Comparison of ENCODE assay signal across 15 cellular contexts in the genomic region with DNA sequence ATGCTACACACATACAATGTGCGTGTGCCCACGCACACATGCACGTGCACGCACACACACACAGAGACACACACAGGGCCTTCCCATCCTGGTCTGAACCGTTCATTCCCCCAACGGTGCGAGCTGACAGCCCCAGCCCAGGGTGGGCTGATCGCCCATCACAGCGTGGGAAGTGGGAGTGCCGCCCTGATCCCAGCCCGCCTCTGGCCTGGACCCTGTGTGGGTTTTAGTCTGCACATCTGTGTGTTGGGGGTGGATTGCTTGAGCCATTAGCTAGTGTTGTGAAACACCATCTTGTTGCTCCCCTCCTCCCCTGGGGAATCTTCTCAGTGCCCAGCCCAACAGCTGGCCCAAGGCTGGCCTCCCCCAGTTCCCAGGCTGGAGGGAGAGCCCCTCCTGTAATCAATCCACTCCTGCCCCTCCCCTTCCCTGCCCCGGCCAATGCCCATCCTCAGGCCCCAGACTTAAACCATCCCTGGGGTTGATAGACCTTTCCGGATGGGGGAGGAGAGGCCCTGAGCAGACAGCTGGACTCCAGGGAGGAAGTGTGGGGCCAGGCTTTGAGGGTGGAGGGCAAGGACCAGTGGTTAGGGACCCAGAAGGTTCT. TPM values are rescaled to one million over a fixed set of nuclear protein-coding genes. Genes with fewer than 3 reads are reported as not detected.
DNase-seq lines count a peak whose midpoint lies in the region; TF ChIP-seq lines count a peak whose summit lies in the region.
"Had no signal": no experiment of that assay in that cellular context is flagged by ENCODE, and none has a peak within 500 bp of the region (broad histone marks: within the 10 kb centered on the region; RNA-seq: fewer than 3 reads in every experiment).

No MANE protein-coding gene starts in this region.

- DNase-seq in AG09319 (ENCODE audit: extremely low read depth, low read depth) (peak; percentile 58), ecto neural progenitor cell (ENCODE audit: low spot score) (peak; percentile 39), myocyte (ENCODE audit: low read depth) (peak; percentile 83), hypothalamus (lab: John Stamatoyannopoulos, UW) (no peak), NCI-H526 (lab: John Stamatoyannopoulos, UW) (no peak), iPS-NIHi11 (ENCODE audit: low spot score) (no peak), GM19238 (ENCODE audit: insufficient read length, low spot score) (no peak)
- DNase-seq: activated T-cell treated with anti-CD3 and anti-CD28 coated beads, Interleukin-2, amount 50 U/mL, for 24 hours; BE2C; KBM-7; kidney glomerular epithelial cell; NCI-H2171; pancreas had no signal

- H3K36me3 ChIP-seq in HEK293 (ENCODE audit: control insufficient read depth in 2 of 2, insufficient read depth in 1 of 2, low read length in 2 of 2), result no peaks in the 10 kb centered on the region
- H3K36me3 ChIP-seq: BE2C, pancreas, tibial artery had no signal

- TF ChIP-seq CTCF in AG09319 (IDR thresholded peaks at IDR 0.05; ENCODE audit: low read depth, low read length) (no peak), HEK293 (tag by site-specific recombination; IDR thresholded peaks at IDR 0.05) (no peak)

- no peak overlapping the region for H3K27ac ChIP-seq in HEK293 (ENCODE audit: extremely low read depth, low read depth, low read length)
- H3K27ac ChIP-seq: pancreas, tibial artery had no signal

- CTCF ChIA-PET in HEK293 (lab: Yijun Ruan, JAX), result interaction anchor here (1.5 to 7.4 kb wide), 2 partner anchors 11 to 24 kb away, joined by 3 to 59 read pairs; a partner anchor contains a TSS

- no peak overlapping the region for H3K4me3 ChIP-seq in HEK293 (ENCODE audit: low read depth, low read length)
- H3K4me3 ChIP-seq: pancreas, tibial artery had no signal

- H3K9me3 ChIP-seq in HEK293 (ENCODE audit: control insufficient read depth, insufficient read depth, low read depth, low read length), result no peaks in the 10 kb centered on the region
- H3K9me3 ChIP-seq: BE2C, pancreas, tibial artery had no signal

- POLR2A ChIA-PET in HEK293 (lab: Yijun Ruan, JAX), result interaction anchor here (0.6 kb wide), 1 partner anchor 295 kb away, joined by 4 read pairs; no protein-coding TSS in a partner anchor

- H3K4me1 ChIP-seq in HEK293 (ENCODE audit: control insufficient read depth, insufficient read depth, low read length), result no peaks in the 10 kb centered on the region
- H3K4me1 ChIP-seq: BE2C, pancreas had no signal

TF ChIP-seq in HEK293, 187 proteins besides CTCF, POLR2A, EP300 and RAD21:
- TF ChIP-seq ZNF792 (tag by site-specific recombination; IDR thresholded peaks at IDR 0.05), result no peak
- TF ChIP-seq ZNF501 (tag by site-specific recombination; IDR thresholded peaks at IDR 0.05), result no peak
- peak; percentile 77 for TF ChIP-seq ZFHX2 (tag by site-specific recombination; conservative IDR thresholded peaks at IDR 0.05)
- TF ChIP-seq EGR2 (tag by site-specific recombination; IDR thresholded peaks at IDR 0.05; ENCODE audit: low read depth), result peak; percentile 82
- TF ChIP-seq, protein P1, sequence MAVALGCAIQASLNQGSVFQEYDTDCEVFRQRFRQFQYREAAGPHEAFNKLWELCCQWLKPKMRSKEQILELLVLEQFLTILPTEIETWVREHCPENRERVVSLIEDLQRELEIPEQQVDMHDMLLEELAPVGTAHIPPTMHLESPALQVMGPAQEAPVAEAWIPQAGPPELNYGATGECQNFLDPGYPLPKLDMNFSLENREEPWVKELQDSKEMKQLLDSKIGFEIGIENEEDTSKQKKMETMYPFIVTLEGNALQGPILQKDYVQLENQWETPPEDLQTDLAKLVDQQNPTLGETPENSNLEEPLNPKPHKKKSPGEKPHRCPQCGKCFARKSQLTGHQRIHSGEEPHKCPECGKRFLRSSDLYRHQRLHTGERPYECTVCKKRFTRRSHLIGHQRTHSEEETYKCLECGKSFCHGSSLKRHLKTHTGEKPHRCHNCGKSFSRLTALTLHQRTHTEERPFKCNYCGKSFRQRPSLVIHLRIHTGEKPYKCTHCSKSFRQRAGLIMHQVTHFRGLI (tag by site-specific recombination; IDR thresholded peaks at IDR 0.05), result peak; percentile 71; the same call in 1 of the 2 replicates
- TF ChIP-seq, protein P2, sequence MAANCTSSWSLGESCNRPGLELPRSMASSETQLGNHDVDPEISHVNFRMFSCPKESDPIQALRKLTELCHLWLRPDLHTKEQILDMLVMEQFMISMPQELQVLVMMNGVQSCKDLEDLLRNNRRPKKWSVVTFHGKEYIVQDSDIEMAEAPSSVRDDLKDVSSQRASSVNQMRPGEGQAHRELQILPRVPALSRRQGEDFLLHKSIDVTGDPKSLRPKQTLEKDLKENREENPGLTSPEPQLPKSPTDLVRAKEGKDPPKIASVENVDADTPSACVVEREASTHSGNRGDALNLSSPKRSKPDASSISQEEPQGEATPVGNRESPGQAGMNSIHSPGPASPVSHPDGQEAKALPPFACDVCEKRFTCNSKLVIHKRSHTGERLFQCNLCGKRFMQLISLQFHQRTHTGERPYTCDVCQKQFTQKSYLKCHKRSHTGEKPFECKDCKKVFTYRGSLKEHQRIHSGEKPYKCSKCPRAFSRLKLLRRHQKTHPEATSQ (tag by site-specific recombination; IDR thresholded peaks at IDR 0.05), result no peak
- TF ChIP-seq, protein P3, sequence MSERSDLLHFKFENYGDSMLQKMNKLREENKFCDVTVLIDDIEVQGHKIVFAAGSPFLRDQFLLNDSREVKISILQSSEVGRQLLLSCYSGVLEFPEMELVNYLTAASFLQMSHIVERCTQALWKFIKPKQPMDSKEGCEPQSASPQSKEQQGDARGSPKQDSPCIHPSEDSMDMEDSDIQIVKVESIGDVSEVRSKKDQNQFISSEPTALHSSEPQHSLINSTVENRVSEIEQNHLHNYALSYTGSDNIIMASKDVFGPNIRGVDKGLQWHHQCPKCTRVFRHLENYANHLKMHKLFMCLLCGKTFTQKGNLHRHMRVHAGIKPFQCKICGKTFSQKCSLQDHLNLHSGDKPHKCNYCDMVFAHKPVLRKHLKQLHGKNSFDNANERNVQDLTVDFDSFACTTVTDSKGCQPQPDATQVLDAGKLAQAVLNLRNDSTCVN (tag by site-specific recombination; optimal IDR thresholded peaks at IDR 0.05), result peak; percentile 10

RNA-seq across cellular contexts. Expression of a gene that starts 8.3 kb away (rescaled TPM):
- total RNA-seq in myocyte, result 0.68 and 1.9 TPM in 2 replicates
- polyA plus RNA-seq in myocyte (2012), result 5.6 TPM

RNA-seq across cellular contexts. Expression of a gene that starts 17.2 kb away (rescaled TPM):
- total RNA-seq in myocyte, result 3,730 and 3,876 TPM in 2 replicates
- 2,191 TPM for polyA plus RNA-seq in myocyte (2012)

RNA-seq across cellular contexts. Expression of a gene that starts 18.8 kb away (rescaled TPM):
- 63.9 and 93.0 TPM in 2 replicates for total RNA-seq in myocyte
- polyA plus RNA-seq in myocyte (2012), result 105 TPM

RNA-seq across cellular contexts. Expression of a gene that starts 26.1 kb away (rescaled TPM):
- 7.9 and 15.4 TPM in 2 replicates for total RNA-seq in myocyte
- polyA plus RNA-seq in myocyte (2012), result 6.7 TPM

RNA-seq across cellular contexts. Expression of a gene that starts 26.8 kb away (rescaled TPM):
- total RNA-seq in myocyte, result 70.9 and 96.7 TPM in 2 replicates
- polyA plus RNA-seq in myocyte (2012), result 79.6 TPM

Comparison
In these comparisons a context has a peak if more than half of its experiments do, and no peak if none do; other contexts are left out.
1. DNase-seq: peak in AG09319 (single experiment), ecto neural progenitor cell (single experiment) and myocyte (single experiment); none in hypothalamus (0 of 51), NCI-H526 (0 of 2), iPS-NIHi11 (single experiment) and GM19238 (single experiment).